In the genomic region with DNA sequence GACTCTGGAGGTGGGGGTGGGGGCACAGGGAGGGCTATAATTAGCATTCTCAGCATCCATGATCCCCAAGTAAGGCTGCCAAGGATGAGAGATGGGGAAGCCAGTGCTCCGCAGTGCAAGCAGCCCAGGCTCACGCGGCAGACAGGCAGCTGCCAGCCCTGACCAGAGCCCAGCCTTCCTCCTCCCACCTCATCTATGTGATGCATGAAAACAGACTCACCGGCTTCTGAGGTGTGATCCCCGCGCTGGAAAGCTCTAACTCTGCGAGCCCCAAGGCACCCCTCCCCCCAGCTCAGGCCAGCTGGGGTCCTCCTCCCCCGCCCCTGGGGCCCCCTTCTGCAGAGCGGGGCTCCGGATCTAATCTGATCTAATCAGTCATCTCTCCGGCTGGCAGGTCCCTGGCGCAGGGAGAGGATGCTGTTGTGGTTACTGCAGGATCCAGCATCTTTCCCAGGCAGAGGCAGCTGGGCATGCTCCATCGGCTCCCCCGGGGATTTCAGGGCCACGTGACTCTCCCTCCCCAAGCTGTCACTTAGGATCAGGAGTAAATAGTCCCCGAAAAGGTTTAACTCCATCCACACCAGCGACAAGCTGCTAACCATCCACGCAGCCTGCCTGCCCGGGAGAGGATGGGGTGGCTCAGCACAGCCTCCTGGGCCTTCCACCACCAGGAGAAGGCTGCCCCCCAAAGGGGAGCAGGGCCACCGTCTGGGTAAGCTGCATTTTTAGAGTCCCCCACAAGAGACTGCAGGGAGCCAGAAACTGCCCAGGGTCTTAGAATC, we compare ENCODE assay signal across 1 cellular context.
TF ChIP-seq lines count a peak whose summit lies in the region.

A gene with protein sequence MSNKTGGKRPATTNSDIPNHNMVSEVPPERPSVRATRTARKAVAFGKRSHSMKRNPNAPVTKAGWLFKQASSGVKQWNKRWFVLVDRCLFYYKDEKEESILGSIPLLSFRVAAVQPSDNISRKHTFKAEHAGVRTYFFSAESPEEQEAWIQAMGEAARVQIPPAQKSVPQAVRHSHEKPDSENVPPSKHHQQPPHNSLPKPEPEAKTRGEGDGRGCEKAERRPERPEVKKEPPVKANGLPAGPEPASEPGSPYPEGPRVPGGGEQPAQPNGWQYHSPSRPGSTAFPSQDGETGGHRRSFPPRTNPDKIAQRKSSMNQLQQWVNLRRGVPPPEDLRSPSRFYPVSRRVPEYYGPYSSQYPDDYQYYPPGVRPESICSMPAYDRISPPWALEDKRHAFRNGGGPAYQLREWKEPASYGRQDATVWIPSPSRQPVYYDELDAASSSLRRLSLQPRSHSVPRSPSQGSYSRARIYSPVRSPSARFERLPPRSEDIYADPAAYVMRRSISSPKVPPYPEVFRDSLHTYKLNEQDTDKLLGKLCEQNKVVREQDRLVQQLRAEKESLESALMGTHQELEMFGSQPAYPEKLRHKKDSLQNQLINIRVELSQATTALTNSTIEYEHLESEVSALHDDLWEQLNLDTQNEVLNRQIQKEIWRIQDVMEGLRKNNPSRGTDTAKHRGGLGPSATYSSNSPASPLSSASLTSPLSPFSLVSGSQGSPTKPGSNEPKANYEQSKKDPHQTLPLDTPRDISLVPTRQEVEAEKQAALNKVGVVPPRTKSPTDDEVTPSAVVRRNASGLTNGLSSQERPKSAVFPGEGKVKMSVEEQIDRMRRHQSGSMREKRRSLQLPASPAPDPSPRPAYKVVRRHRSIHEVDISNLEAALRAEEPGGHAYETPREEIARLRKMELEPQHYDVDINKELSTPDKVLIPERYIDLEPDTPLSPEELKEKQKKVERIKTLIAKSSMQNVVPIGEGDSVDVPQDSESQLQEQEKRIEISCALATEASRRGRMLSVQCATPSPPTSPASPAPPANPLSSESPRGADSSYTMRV (minus strand): TSS at position 456 of the 782 bp plus-strand sequence. CDS start 86,202 bp downstream, outside the sequence.

TF ChIP-seq in SK-N-SH, 30 proteins besides CTCF, POLR2A, EP300 and RAD21 (continued from another document):
- TF ChIP-seq, protein P1, sequence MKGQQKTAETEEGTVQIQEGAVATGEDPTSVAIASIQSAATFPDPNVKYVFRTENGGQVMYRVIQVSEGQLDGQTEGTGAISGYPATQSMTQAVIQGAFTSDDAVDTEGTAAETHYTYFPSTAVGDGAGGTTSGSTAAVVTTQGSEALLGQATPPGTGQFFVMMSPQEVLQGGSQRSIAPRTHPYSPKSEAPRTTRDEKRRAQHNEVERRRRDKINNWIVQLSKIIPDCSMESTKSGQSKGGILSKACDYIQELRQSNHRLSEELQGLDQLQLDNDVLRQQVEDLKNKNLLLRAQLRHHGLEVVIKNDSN (IDR thresholded peaks at IDR 0.05; ENCODE audit: borderline replicate concordance, low read depth): peak; percentile 89
- TF ChIP-seq MEF2A (IDR thresholded peaks at IDR 0.05; ENCODE audit: borderline replicate concordance, low read depth): no peak
- no peak for TF ChIP-seq TEAD4 (IDR thresholded peaks at IDR 0.05; ENCODE audit: borderline replicate concordance, insufficient read depth)
- TF ChIP-seq, protein P2, sequence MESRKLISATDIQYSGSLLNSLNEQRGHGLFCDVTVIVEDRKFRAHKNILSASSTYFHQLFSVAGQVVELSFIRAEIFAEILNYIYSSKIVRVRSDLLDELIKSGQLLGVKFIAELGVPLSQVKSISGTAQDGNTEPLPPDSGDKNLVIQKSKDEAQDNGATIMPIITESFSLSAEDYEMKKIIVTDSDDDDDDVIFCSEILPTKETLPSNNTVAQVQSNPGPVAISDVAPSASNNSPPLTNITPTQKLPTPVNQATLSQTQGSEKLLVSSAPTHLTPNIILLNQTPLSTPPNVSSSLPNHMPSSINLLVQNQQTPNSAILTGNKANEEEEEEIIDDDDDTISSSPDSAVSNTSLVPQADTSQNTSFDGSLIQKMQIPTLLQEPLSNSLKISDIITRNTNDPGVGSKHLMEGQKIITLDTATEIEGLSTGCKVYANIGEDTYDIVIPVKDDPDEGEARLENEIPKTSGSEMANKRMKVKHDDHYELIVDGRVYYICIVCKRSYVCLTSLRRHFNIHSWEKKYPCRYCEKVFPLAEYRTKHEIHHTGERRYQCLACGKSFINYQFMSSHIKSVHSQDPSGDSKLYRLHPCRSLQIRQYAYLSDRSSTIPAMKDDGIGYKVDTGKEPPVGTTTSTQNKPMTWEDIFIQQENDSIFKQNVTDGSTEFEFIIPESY (IDR thresholded peaks at IDR 0.05; ENCODE audit: borderline replicate concordance, low read depth): no peak
- TF ChIP-seq RXRA (IDR thresholded peaks at IDR 0.05; ENCODE audit: borderline replicate concordance, low read depth): no peak
- TF ChIP-seq JUND (IDR thresholded peaks at IDR 0.05): no peak
- no peak for TF ChIP-seq FOSL2 (IDR thresholded peaks at IDR 0.05; ENCODE audit: borderline replicate concordance, low read depth)
